In the genomic region with DNA sequence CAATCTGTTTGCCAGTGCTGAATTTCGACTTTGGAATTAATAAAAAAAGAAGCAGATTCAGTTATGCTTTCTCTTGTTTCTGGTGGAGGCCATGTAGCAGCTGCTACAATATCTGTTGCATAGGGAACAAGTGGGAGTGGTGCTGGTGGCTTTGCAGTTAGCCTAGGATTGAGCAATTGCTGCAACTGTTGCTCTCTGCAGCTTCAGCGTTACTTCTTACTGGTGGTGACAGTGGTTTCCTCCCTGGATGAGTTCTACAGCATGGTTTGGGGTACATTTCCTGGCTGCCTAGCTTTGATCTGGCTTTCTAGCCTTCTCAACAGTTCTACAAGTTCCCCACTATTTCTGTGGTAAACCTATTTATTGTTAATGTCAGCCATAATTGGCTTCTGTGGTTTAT, we compare ENCODE assay signal across 8 cellular contexts. TPM values are rescaled to one million over a fixed set of nuclear protein-coding genes. Genes with fewer than 3 reads are reported as not detected.
DNase-seq lines count a peak whose midpoint lies in the region; ATAC-seq, FAIRE-seq and TF ChIP-seq lines count a peak whose summit lies in the region.
"Not testable (repeated sequence)": the region's sequence is repeated elsewhere in the genome, so short reads cannot be mapped to it uniquely, and the experiment has no call there.

No MANE protein-coding gene starts in this region.

- H3K27ac Mint-ChIP-seq in T-helper 2 cell treated with Interferon-gamma antibody and Interleukin-4, amounts not matched to agents 5 μg/mL and 100 μg/mL, for 36 hours = peak overlapping the region; percentile 80
- H3K27ac Mint-ChIP-seq in activated CD8-positive, alpha-beta memory T cell treated with anti-CD3 and anti-CD28 coated beads, Interleukin-2, amount 10 ng/mL, durations not matched to agents 7 days and 5 days = peak overlapping the region; percentile 87

- not testable (repeated sequence) for H3K27ac ChIP-seq in small intestine (ENCODE audit: low read depth in 1 of 2, low read length in 1 of 2)
- peak overlapping the region in 1 of 4 donors; percentile 23 for H3K27ac ChIP-seq in transverse colon

- CTCF ChIA-PET in activated CD8-positive, alpha-beta memory T cell treated with anti-CD3 and anti-CD28 coated beads, Interleukin-2, amount 10 ng/mL, durations not matched to agents 7 days and 5 days (lab: Charles Lee) = not testable (repeated sequence)

- H3K36me3 ChIP-seq in small intestine (ENCODE audit: control insufficient read depth in 2 of 2, insufficient read depth in 2 of 2, low read length in 2 of 2); transverse colon: not testable (repeated sequence)

- not testable (repeated sequence) for ATAC-seq in activated CD8-positive, alpha-beta memory T cell treated with anti-CD3 and anti-CD28 coated beads, Interleukin-2, amount 10 ng/mL, durations not matched to agents 7 days and 5 days

- DNase-seq in GDM1 (lab: John Stamatoyannopoulos, UW) = peak; percentile 82
- peak; percentile 65 to 91 for DNase-seq in NOMO-1 (lab: John Stamatoyannopoulos, UW; ENCODE audit: unreplicated experiment in 2 of 2)
- DNase-seq in T-helper 2 cell treated with Interferon-gamma antibody and Interleukin-4, amounts not matched to agents 5 μg/mL and 100 μg/mL, for 36 hours (ENCODE audit: low spot score) = peak; percentile 33
- peak; percentile 81 for DNase-seq in activated CD8-positive, alpha-beta memory T cell treated with anti-CD3 and anti-CD28 coated beads, Interleukin-2, amount 10 ng/mL, durations not matched to agents 7 days and 5 days
- DNase-seq in activated gamma-delta T cell treated with anti-CD3 and anti-CD28 coated beads, Interleukin-2, amount 50 U/mL, for 16 hours (ENCODE audit: low read depth) = peak; percentile 21
- DNase-seq in globus pallidus (ENCODE audit: low spot score) = peak; percentile 20
- DNase-seq in small intestine = peak; percentile 29
- peak; percentile 21 for DNase-seq in transverse colon

- H3K4me1 Mint-ChIP-seq in T-helper 2 cell treated with Interferon-gamma antibody and Interleukin-4, amounts not matched to agents 5 μg/mL and 100 μg/mL, for 36 hours (ENCODE audit: low read depth) = peaks cover 42% of the 10 kb centered on the region
- H3K4me1 Mint-ChIP-seq in activated CD8-positive, alpha-beta memory T cell treated with anti-CD3 and anti-CD28 coated beads, Interleukin-2, amount 10 ng/mL, durations not matched to agents 7 days and 5 days = peaks cover 53% of the 10 kb centered on the region

- in situ Hi-C loops in transverse colon (cut with MboI; ENCODE audit: low pct_ligation_motif_present in 1 of 4, low pct_unique_long_range_greater_than_20kb in 1 of 4, low sequenced_read_pairs in 3 of 4) = not testable (repeated sequence)

- intact Hi-C loops in transverse colon (cut with DNase I; ENCODE audit: low total_unique reads) = not testable (repeated sequence)

- H3K9me3 Mint-ChIP-seq in T-helper 2 cell treated with Interferon-gamma antibody and Interleukin-4, amounts not matched to agents 5 μg/mL and 100 μg/mL, for 36 hours = peaks cover 35% of the 10 kb centered on the region
- not testable (repeated sequence) for H3K9me3 Mint-ChIP-seq in activated CD8-positive, alpha-beta memory T cell treated with anti-CD3 and anti-CD28 coated beads, Interleukin-2, amount 10 ng/mL, durations not matched to agents 7 days and 5 days (ENCODE audit: low read depth)

- H3K27me3 Mint-ChIP-seq in T-helper 2 cell treated with Interferon-gamma antibody and Interleukin-4, amounts not matched to agents 5 μg/mL and 100 μg/mL, for 36 hours (ENCODE audit: low read depth); activated CD8-positive, alpha-beta memory T cell treated with anti-CD3 and anti-CD28 coated beads, Interleukin-2, amount 10 ng/mL, durations not matched to agents 7 days and 5 days: not testable (repeated sequence)

- H3K36me3 Mint-ChIP-seq in T-helper 2 cell treated with Interferon-gamma antibody and Interleukin-4, amounts not matched to agents 5 μg/mL and 100 μg/mL, for 36 hours (ENCODE audit: low read depth) = peaks cover 33% of the 10 kb centered on the region
- peaks cover 42% of the 10 kb centered on the region for H3K36me3 Mint-ChIP-seq in activated CD8-positive, alpha-beta memory T cell treated with anti-CD3 and anti-CD28 coated beads, Interleukin-2, amount 10 ng/mL, durations not matched to agents 7 days and 5 days

- TF ChIP-seq POLR2A in transverse colon (IDR thresholded peaks at IDR 0.05) = not testable (repeated sequence)

- not testable (repeated sequence) for H3K27me3 ChIP-seq in small intestine (ENCODE audit: control insufficient read depth in 2 of 2, insufficient read depth in 2 of 2, low read length in 2 of 2); transverse colon

- FAIRE-seq in small intestine (lab: Jason Lieb, UNC) = not testable (repeated sequence)

- H3K4me3 ChIP-seq in small intestine (ENCODE audit: low read depth in 1 of 2, low read length in 2 of 2); transverse colon: not testable (repeated sequence)

- not testable (repeated sequence) for TF ChIP-seq CTCF in transverse colon (IDR thresholded peaks at IDR 0.05)

- not testable (repeated sequence) for H3K4me1 ChIP-seq in small intestine (ENCODE audit: control insufficient read depth in 2 of 2, insufficient read depth in 1 of 2, low read depth in 1 of 2, low read length in 1 of 2); transverse colon

- peak overlapping the region; percentile 68 for H3K4me3 Mint-ChIP-seq in T-helper 2 cell treated with Interferon-gamma antibody and Interleukin-4, amounts not matched to agents 5 μg/mL and 100 μg/mL, for 36 hours
- H3K4me3 Mint-ChIP-seq in activated CD8-positive, alpha-beta memory T cell treated with anti-CD3 and anti-CD28 coated beads, Interleukin-2, amount 10 ng/mL, durations not matched to agents 7 days and 5 days = peak overlapping the region; percentile 42

- not testable (repeated sequence) for TF ChIP-seq EP300 in transverse colon (IDR thresholded peaks at IDR 0.05; ENCODE audit: low read depth)

- 51 to 72% (median 66%) methylated on average over 2 of the region's 2 CpGs for WGBS in small intestine, 3 donors
- 55 to 60% methylated on average over 2 of the region's 2 CpGs for WGBS in transverse colon (ENCODE audit: low coverage in 1 of 2), 2 donors

- H3K9me3 ChIP-seq in small intestine (ENCODE audit: control insufficient read depth, low read depth); transverse colon: not testable (repeated sequence)

RNA-seq across cellular contexts. Expression of gene PARP8, which starts 31.6 kb away (rescaled TPM):
- 100 to 1,000 TPM in 1 of 2 experiments, 10 to 100 TPM in 1; 79.8 to 128 TPM for total RNA-seq in activated CD8-positive, alpha-beta memory T cell treated with anti-CD3 and anti-CD28 coated beads, Interleukin-2, amount 10 ng/mL, durations not matched to agents 7 days and 5 days
- 10 to 100 TPM in 1 of 3 donors, 1 to 10 TPM in 2; 6.5 to 10.7 (median 9.0) TPM for polyA plus RNA-seq in small intestine
- total RNA-seq in transverse colon = 10 to 100 TPM in 1 of 4 donors, 1 to 10 TPM in 3; 3.6 to 26.0 (median 6.1) TPM

Comparison
In these comparisons a context has a peak if more than half of its experiments do, and no peak if none do; other contexts are left out.
1. DNase-seq: peak in every context shown above with its lines; median percentile 82 in GDM1; 81 in activated CD8-positive, alpha-beta memory T cell treated with anti-CD3 and anti-CD28 coated beads, Interleukin-2, amount 10 ng/mL, durations not matched to agents 7 days and 5 days; 78 in NOMO-1; 33 in T-helper 2 cell treated with Interferon-gamma antibody and Interleukin-4, amounts not matched to agents 5 μg/mL and 100 μg/mL, for 36 hours; 29 in small intestine; 21 in activated gamma-delta T cell treated with anti-CD3 and anti-CD28 coated beads, Interleukin-2, amount 50 U/mL, for 16 hours; 21 in transverse colon; 20 in globus pallidus.